Comparison of ENCODE assay signal across 14 cellular contexts in genomic region chr7:36010656-36011587, GRCh38.
DNase-seq lines count a peak whose midpoint lies in the region; ATAC-seq and TF ChIP-seq lines count a peak whose summit lies in the region.
"Had no signal": no experiment of that assay in that cellular context is flagged by ENCODE, and none has a peak within 500 bp of the region (broad histone marks: within the 10 kb centered on the region; RNA-seq: fewer than 3 reads in every experiment).

No MANE protein-coding gene starts in this region.

- H3K4me3 ChIP-seq in iPS-20b (ENCODE audit: low read length) = peak overlapping the region; percentile 5; the same call in 1 of the 2 replicates
- no peak overlapping the region for H3K4me3 ChIP-seq in vagina

- H3K4me3 Mint-ChIP-seq in activated CD8-positive, alpha-beta memory T cell treated with anti-CD3 and anti-CD28 coated beads, Interleukin-2, amount 10 ng/mL, durations not matched to agents 7 days and 5 days = no peak overlapping the region

- TF ChIP-seq CTCF in vagina (IDR thresholded peaks at IDR 0.05) = no peak

- H3K27me3 ChIP-seq in iPS-20b (ENCODE audit: insufficient read depth, low read length) (peaks cover 14% of the 10 kb centered on the region), vagina (no peaks in the 10 kb centered on the region)

- peak overlapping the region; percentile 52 for H3K27ac ChIP-seq in angular gyrus (ENCODE audit: low read depth, low read length)
- no peak overlapping the region for H3K27ac ChIP-seq in iPS-20b (ENCODE audit: low read length)
- no peak overlapping the region for H3K27ac ChIP-seq in vagina

- DNase-seq in activated CD8-positive, alpha-beta memory T cell treated with anti-CD3 and anti-CD28 coated beads, Interleukin-2, amount 10 ng/mL, durations not matched to agents 7 days and 5 days = peak; percentile 33
- DNase-seq in activated CD8-positive, alpha-beta memory T cell treated with anti-CD3 and anti-CD28 coated beads, Interleukin-2, amount 50 U/mL, for 48 hours = no peak
- DNase-seq in vagina (ENCODE audit: extremely low spot score in 2 of 2) = peak; percentile 52 to 58
- DNase-seq in ACHN = no peak
- no peak for DNase-seq in stimulated activated CD4-positive, alpha-beta T cell treated with anti-CD3 and anti-CD28 coated beads, Interleukin-1b, Interleukin-23, amount 100 ng/mL, for 48 hours
- DNase-seq: EL; KBM-7; NCI-H1436; NK-92 treated with Interleukin-12 subunit alpha and Interleukin-12 subunit beta, amount 100 ng/mL, for 24 hours; SHP77 had no signal

- no peaks in the 10 kb centered on the region for H3K36me3 Mint-ChIP-seq in activated CD8-positive, alpha-beta memory T cell treated with anti-CD3 and anti-CD28 coated beads, Interleukin-2, amount 10 ng/mL, durations not matched to agents 7 days and 5 days

- no peaks in the 10 kb centered on the region for H3K4me1 Mint-ChIP-seq in activated CD8-positive, alpha-beta memory T cell treated with anti-CD3 and anti-CD28 coated beads, Interleukin-2, amount 10 ng/mL, durations not matched to agents 7 days and 5 days

- intact Hi-C loops in vagina (cut with DNase I) = no loop called here

- no peaks in the 10 kb centered on the region for H3K9me3 ChIP-seq in iPS-20b (ENCODE audit: insufficient read depth, low read depth, low read length)
- no peaks in the 10 kb centered on the region for H3K9me3 ChIP-seq in vagina

- no peaks in the 10 kb centered on the region for H3K9me3 Mint-ChIP-seq in activated CD8-positive, alpha-beta memory T cell treated with anti-CD3 and anti-CD28 coated beads, Interleukin-2, amount 10 ng/mL, durations not matched to agents 7 days and 5 days (ENCODE audit: low read depth)

- H3K36me3 ChIP-seq in iPS-20b (ENCODE audit: insufficient read depth, low read depth, low read length) (no peaks in the 10 kb centered on the region), vagina (no peaks in the 10 kb centered on the region)

- CTCF ChIA-PET in activated CD8-positive, alpha-beta memory T cell treated with anti-CD3 and anti-CD28 coated beads, Interleukin-2, amount 10 ng/mL, durations not matched to agents 7 days and 5 days (lab: Charles Lee) = no interaction called here

- H3K27me3 Mint-ChIP-seq in activated CD8-positive, alpha-beta memory T cell treated with anti-CD3 and anti-CD28 coated beads, Interleukin-2, amount 10 ng/mL, durations not matched to agents 7 days and 5 days = peaks cover 10% of the 10 kb centered on the region

- in situ Hi-C loops in ACHN (cut with HindIII; ENCODE audit: low pct_ligation_motif_present, low pct_unique_long_range_greater_than_20kb, low sequenced_read_pairs) = no loop called here

- H3K4me1 ChIP-seq in iPS-20b (ENCODE audit: insufficient read depth, low read length) (peaks cover 7% of the 10 kb centered on the region), vagina (no peaks in the 10 kb centered on the region)

- H3K9ac ChIP-seq in iPS-20b (ENCODE audit: low read depth, low read length) = no peak overlapping the region

- ATAC-seq in activated CD8-positive, alpha-beta memory T cell treated with anti-CD3 and anti-CD28 coated beads, Interleukin-2, amount 10 ng/mL, durations not matched to agents 7 days and 5 days = no peak
- no peak for ATAC-seq in HG03108 (IDR thresholded peaks at IDR 0.05; ENCODE audit: unreplicated experiment)
- ATAC-seq: SK-N-SH treated with all-trans-retinoic acid at 6 μM for 48 hours had no signal

- no peak overlapping the region for H3K27ac Mint-ChIP-seq in activated CD8-positive, alpha-beta memory T cell treated with anti-CD3 and anti-CD28 coated beads, Interleukin-2, amount 10 ng/mL, durations not matched to agents 7 days and 5 days

- no peak for TF ChIP-seq POLR2A in vagina (IDR thresholded peaks at IDR 0.05)

Comparison
In these comparisons a context has a peak if more than half of its experiments do, and no peak if none do; other contexts are left out.
1. DNase-seq: peak in activated CD8-positive, alpha-beta memory T cell treated with anti-CD3 and anti-CD28 coated beads, Interleukin-2, amount 10 ng/mL, durations not matched to agents 7 days and 5 days (single experiment) and vagina (2 of 2); none in activated CD8-positive, alpha-beta memory T cell treated with anti-CD3 and anti-CD28 coated beads, Interleukin-2, amount 50 U/mL, for 48 hours (single experiment), ACHN (single experiment) and stimulated activated CD4-positive, alpha-beta T cell treated with anti-CD3 and anti-CD28 coated beads, Interleukin-1b, Interleukin-23, amount 100 ng/mL, for 48 hours (single experiment).